8 cellular contexts compared by ENCODE assay signal in genomic region chr5:443239-444151, GRCh38. TPM values are rescaled to one million over a fixed set of nuclear protein-coding genes. Genes with fewer than 3 reads are reported as not detected.
DNase-seq lines count a peak whose midpoint lies in the region; ATAC-seq and TF ChIP-seq lines count a peak whose summit lies in the region.

No MANE protein-coding gene starts in this region.

- ATAC-seq in HG03159 (IDR thresholded peaks at IDR 0.05; ENCODE audit: unreplicated experiment) = peak; percentile 5
- ATAC-seq in thoracic aorta (ENCODE audit: insufficient number of reproducible peaks, low FRiP score, low read depth) = no peak

- DNase-seq in activated CD4-positive, alpha-beta T cell treated with anti-CD3 and anti-CD28 coated beads for 48 hours = peak; percentile 53
- DNase-seq in activated CD4-positive, alpha-beta T cell treated with anti-CD3 and anti-CD28 coated beads for 4 hours = no peak
- DNase-seq in SW480 (ENCODE audit: low spot score) (peak; percentile 36), coronary artery (ENCODE audit: low spot score) (peak; percentile 59), mesenteric fat pad (ENCODE audit: low spot score) (peak; percentile 90), thoracic aorta (ENCODE audit: low spot score) (no peak), NCI-H526 treated with DMSO at 0.1 percent for 48 hours (lab: John Stamatoyannopoulos, UW) (no peak)

- no peak for TF ChIP-seq CTCF in coronary artery (IDR thresholded peaks at IDR 0.05)
- no peak for TF ChIP-seq CTCF in thoracic aorta (IDR thresholded peaks at IDR 0.05)

- H3K9me3 ChIP-seq in thoracic aorta = no peaks in the 10 kb centered on the region

- H3K27ac ChIP-seq in coronary artery (peak overlapping the region; percentile 56 to 84), thoracic aorta (peak overlapping the region in 1 of 2 donors; percentile 67)

- H3K27me3 ChIP-seq in thoracic aorta (replicated peaks; ENCODE audit: insufficient read depth) = no peaks in the 10 kb centered on the region

- H3K4me3 ChIP-seq in coronary artery (peak overlapping the region; percentile 83), thoracic aorta (peak overlapping the region; percentile 99)

- peaks cover 11 to 19% of the 10 kb centered on the region in 2 donors for H3K4me1 ChIP-seq in thoracic aorta (ENCODE audit: control insufficient read depth in 1 of 2, low read depth in 2 of 2)

- H3K36me3 ChIP-seq in thoracic aorta = peaks cover 16% of the 10 kb centered on the region

RNA-seq across cellular contexts. Expression of gene EXOC3, which starts 0.5 kb away (rescaled TPM):
- total RNA-seq in mesenteric fat pad (58.5 TPM), thoracic aorta (10 to 100 TPM; 34.5 to 79.7 TPM)

Comparison
In these comparisons a context has a peak if more than half of its experiments do, and no peak if none do; other contexts are left out.
1. DNase-seq: peak in activated CD4-positive, alpha-beta T cell treated with anti-CD3 and anti-CD28 coated beads for 48 hours (single experiment), SW480 (single experiment), coronary artery (single experiment) and mesenteric fat pad (single experiment); none in activated CD4-positive, alpha-beta T cell treated with anti-CD3 and anti-CD28 coated beads for 4 hours (0 of 2), thoracic aorta (single experiment) and NCI-H526 treated with DMSO at 0.1 percent for 48 hours (single experiment).